ENCODE assay signal across 19 cellular contexts in genomic region chr18:42586603-42587002, GRCh38.
"Had no signal": no experiment of that assay in that cellular context is flagged by ENCODE, and none has a peak within 500 bp of the region (broad histone marks: within the 10 kb centered on the region; RNA-seq: fewer than 3 reads in every experiment).

No MANE protein-coding gene starts in this region.

- H3K27me3 ChIP-seq: ascending aorta, neutrophil, ovary, right atrium auricular region, upper lobe of right lung had no signal

- H3K4me1 ChIP-seq: ascending aorta, prostate gland, right atrium auricular region, upper lobe of right lung had no signal

- DNase-seq: activated CD4-positive, alpha-beta T cell treated with anti-CD3 and anti-CD28 coated beads for 1 hour; activated CD4-positive, alpha-beta T cell treated with anti-CD3 and anti-CD28 coated beads, Interleukin-2, amount 50 U/mL, for 1 hour; activated gamma-delta T cell treated with Interleukin-2 at 50 U/mL for 16 hours; activated T-cell treated with anti-CD3 and anti-CD28 coated beads, Interleukin-2, amount 50 U/mL, for 1 hour; central memory CD4-positive, alpha-beta T cell; dermis blood vessel endothelial cell; effector CD8-positive, alpha-beta T cell; erythroblast; foreskin fibroblast; ovary; stimulated activated CD4-positive, alpha-beta T cell treated with anti-CD3 and anti-CD28 coated beads, Interleukin-4, amount 100 ng/mL, for 24 hours; stimulated activated naive CD4-positive, alpha-beta T cell treated with Interleukin-2 at 50 U/mL for 16 hours; upper lobe of right lung; WERI-Rb-1 had no signal

- H3K36me3 ChIP-seq: ascending aorta, neutrophil, ovary, prostate gland, right atrium auricular region, thoracic aorta, upper lobe of right lung, WERI-Rb-1 had no signal

- H3K27ac ChIP-seq: ascending aorta, neutrophil, ovary, prostate gland, right atrium auricular region, thoracic aorta, upper lobe of right lung, WERI-Rb-1 had no signal

- H3K9me3 ChIP-seq: ascending aorta, neutrophil, ovary, prostate gland, right atrium auricular region, thoracic aorta, upper lobe of right lung had no signal

- ATAC-seq: upper lobe of right lung had no signal

- H3K4me3 ChIP-seq: ascending aorta, ovary, prostate gland, right atrium auricular region, thoracic aorta, upper lobe of right lung had no signal
